ENCODE assay signal across 22 cellular contexts in genomic region chr14:38098074-38098846, GRCh38.
DNase-seq lines count a peak whose midpoint lies in the region; ATAC-seq, FAIRE-seq and TF ChIP-seq lines count a peak whose summit lies in the region.
"Had no signal": no experiment of that assay in that cellular context is flagged by ENCODE, and none has a peak within 500 bp of the region (broad histone marks: within the 10 kb centered on the region; RNA-seq: fewer than 3 reads in every experiment).

No MANE protein-coding gene starts in this region.

- no peaks in the 10 kb centered on the region for H3K27me3 ChIP-seq in Karpas-422 (ENCODE audit: low read length)
- no peaks in the 10 kb centered on the region for H3K27me3 ChIP-seq in bronchial epithelial cell (ENCODE audit: control insufficient read depth, insufficient read depth, low read length)
- H3K27me3 ChIP-seq in tibial nerve = no peaks in the 10 kb centered on the region
- H3K27me3 ChIP-seq: BLaER1, dorsolateral prefrontal cortex, gastrocnemius medialis, neutrophil, stomach had no signal

- H4K20me1 ChIP-seq in Karpas-422 (ENCODE audit: insufficient read depth, low read depth, low read length) = no peaks in the 10 kb centered on the region
- H4K20me1 ChIP-seq: BLaER1 had no signal

- no peak for TF ChIP-seq CTCF in AG09309 (IDR thresholded peaks at IDR 0.05; ENCODE audit: control insufficient read depth, insufficient read depth, low read depth, low read length, missing control alignments)
- no peak for TF ChIP-seq CTCF in bronchial epithelial cell (IDR thresholded peaks at IDR 0.05; ENCODE audit: insufficient read depth, low read length, severe bottlenecking)
- TF ChIP-seq CTCF in tibial nerve (IDR thresholded peaks at IDR 0.05) = no peak
- TF ChIP-seq CTCF in activated CD8-positive, alpha-beta T cell treated with anti-CD3 and anti-CD28 coated beads for 36 hours (IDR thresholded peaks at IDR 0.05) = no peak

- H3K9me3 Mint-ChIP-seq in activated CD8-positive, alpha-beta T cell treated with anti-CD3 and anti-CD28 coated beads for 36 hours = peaks cover 17% of the 10 kb centered on the region

- H3K4me1 ChIP-seq in Karpas-422 (ENCODE audit: low read length) (no peaks in the 10 kb centered on the region), tibial nerve (no peaks in the 10 kb centered on the region)
- H3K4me1 ChIP-seq: BLaER1, gastrocnemius medialis, stomach had no signal

- FAIRE-seq in bronchial epithelial cell (lab: Jason Lieb, UNC) = no peak
- no peak for FAIRE-seq in GM12891 (lab: Jason Lieb, UNC)
- FAIRE-seq: GM12892 had no signal

- H3K4me2 ChIP-seq in Karpas-422 (ENCODE audit: low read depth, low read length, poor library complexity, severe bottlenecking) = no peak overlapping the region
- H3K4me2 ChIP-seq: BLaER1 had no signal

- no peak for TF ChIP-seq EP300 in tibial nerve (IDR thresholded peaks at IDR 0.05)

- H3K27ac ChIP-seq in Karpas-422 (ENCODE audit: low read length) (no peak overlapping the region), tibial nerve (no peak overlapping the region)
- H3K27ac ChIP-seq: BLaER1, dorsolateral prefrontal cortex, gastrocnemius medialis, neutrophil, skin epidermis, stomach had no signal

- DNase-seq in AG09309 (ENCODE audit: low read depth) = peak; percentile 93
- no peak for DNase-seq in Karpas-422
- peak; percentile 42 for DNase-seq in bronchial epithelial cell (ENCODE audit: low read depth)
- peak; percentile 81 for DNase-seq in kidney tubule cell (ENCODE audit: low spot score)
- no peak for DNase-seq in tibial nerve (ENCODE audit: low spot score in 2 of 2)
- no peak for DNase-seq in GM12891 (ENCODE audit: insufficient read length, low spot score)
- DNase-seq in activated CD8-positive, alpha-beta T cell treated with anti-CD3 and anti-CD28 coated beads for 36 hours = no peak
- DNase-seq: amygdala, DMS79 treated with DMSO at 0.1 percent for 48 hours, dorsolateral prefrontal cortex, gastrocnemius medialis, immature natural killer cell, mesendoderm, NCI-H82, stomach had no signal

- no peaks in the 10 kb centered on the region for H3K79me2 ChIP-seq in Karpas-422 (ENCODE audit: low read length)

- H3K4me1 Mint-ChIP-seq in activated CD8-positive, alpha-beta T cell treated with anti-CD3 and anti-CD28 coated beads for 36 hours (ENCODE audit: low read depth) = peaks cover under 1% of the 10 kb centered on the region

- H3K9me3 ChIP-seq in Karpas-422 (ENCODE audit: low read length) (peaks cover 30% of the 10 kb centered on the region), tibial nerve (peaks cover 0 to 28% (median 3%) of the 10 kb centered on the region in 4 donors)
- H3K9me3 ChIP-seq: gastrocnemius medialis, neutrophil had no signal

- H3K4me3 ChIP-seq in AG09309 (ENCODE audit: control insufficient read depth, low read depth, low read length) = no peak overlapping the region
- no peak overlapping the region for H3K4me3 ChIP-seq in Karpas-422 (ENCODE audit: low read length)
- H3K4me3 ChIP-seq in bronchial epithelial cell (ENCODE audit: low read depth, low read length) = no peak overlapping the region
- no peak overlapping the region for H3K4me3 ChIP-seq in tibial nerve
- H3K4me3 ChIP-seq: BLaER1, dorsolateral prefrontal cortex, gastrocnemius medialis, skin epidermis, stomach had no signal

- H3K9ac ChIP-seq in Karpas-422 (ENCODE audit: low read length) = no peak overlapping the region
- H3K9ac ChIP-seq: BLaER1 had no signal

- peak overlapping the region; percentile 51; the same call in 1 of the 2 replicates for H2AFZ ChIP-seq in Karpas-422 (ENCODE audit: low read length)

- ATAC-seq in HG03139 (IDR thresholded peaks at IDR 0.05; ENCODE audit: unreplicated experiment) = no peak
- ATAC-seq in activated CD8-positive, alpha-beta T cell treated with anti-CD3 and anti-CD28 coated beads for 36 hours = no peak
- ATAC-seq: gastrocnemius medialis, HCT116, Right ventricle myocardium inferior had no signal

- TF ChIP-seq POLR2A in tibial nerve (IDR thresholded peaks at IDR 0.05) = no peak
- no peak for TF ChIP-seq POLR2A in GM12891 (IDR thresholded peaks at IDR 0.05; ENCODE audit: low read depth, low read length)

- intact Hi-C loops in activated CD8-positive, alpha-beta T cell treated with anti-CD3 and anti-CD28 coated beads for 36 hours (cut with micrococcal nuclease) = no loop called here

- H3K27me3 Mint-ChIP-seq in activated CD8-positive, alpha-beta T cell treated with anti-CD3 and anti-CD28 coated beads for 36 hours = no peaks in the 10 kb centered on the region

- no peak overlapping the region for H3K4me3 Mint-ChIP-seq in activated CD8-positive, alpha-beta T cell treated with anti-CD3 and anti-CD28 coated beads for 36 hours
- H3K4me3 Mint-ChIP-seq: immature natural killer cell had no signal

- POLR2A ChIA-PET in activated CD8-positive, alpha-beta T cell treated with anti-CD3 and anti-CD28 coated beads for 36 hours (lab: Charles Lee) = no interaction called here

- H3K9me2 ChIP-seq in Karpas-422 (replicated peaks; ENCODE audit: insufficient read depth, low read length) = no peaks in the 10 kb centered on the region

- no peaks in the 10 kb centered on the region; the same call in 1 of the 2 replicates for H3K36me3 ChIP-seq in Karpas-422 (ENCODE audit: insufficient read depth, low read length)
- no peaks in the 10 kb centered on the region for H3K36me3 ChIP-seq in bronchial epithelial cell (ENCODE audit: control insufficient read depth, insufficient read depth, low read length)
- no peaks in the 10 kb centered on the region for H3K36me3 ChIP-seq in tibial nerve
- H3K36me3 ChIP-seq: BLaER1, gastrocnemius medialis, neutrophil, stomach had no signal

- no peak overlapping the region for H3K27ac Mint-ChIP-seq in activated CD8-positive, alpha-beta T cell treated with anti-CD3 and anti-CD28 coated beads for 36 hours
- H3K27ac Mint-ChIP-seq: immature natural killer cell had no signal

- 83 to 86% methylated on average over 4 of the region's 4 CpGs for WGBS in tibial nerve, 2 donors

- CTCF ChIA-PET in activated CD8-positive, alpha-beta T cell treated with anti-CD3 and anti-CD28 coated beads for 36 hours (lab: Charles Lee) = interaction anchor here (1.0 kb wide), 1 partner anchor 16 kb away, joined by 3 read pairs; no protein-coding TSS in a partner anchor

- H3K36me3 Mint-ChIP-seq in activated CD8-positive, alpha-beta T cell treated with anti-CD3 and anti-CD28 coated beads for 36 hours (ENCODE audit: low read depth) = peaks cover under 1% of the 10 kb centered on the region

TF ChIP-seq in GM12891, 5 proteins besides CTCF, POLR2A, EP300 and RAD21:
- TF ChIP-seq PAX5 (IDR thresholded peaks at IDR 0.05; ENCODE audit: insufficient read depth, low read length, severe bottlenecking) (no peak), TAF1 (IDR thresholded peaks at IDR 0.05; ENCODE audit: low read depth, low read length) (no peak), SPI1 (IDR thresholded peaks at IDR 0.05; ENCODE audit: low read depth, low read length) (no peak), POLR2AphosphoS5 (IDR thresholded peaks at IDR 0.05; ENCODE audit: low read depth, low read length) (no peak)

Comparison
In these comparisons a context has a peak if more than half of its experiments do, and no peak if none do; other contexts are left out.
1. DNase-seq: peak in AG09309 (single experiment), bronchial epithelial cell (single experiment) and kidney tubule cell (single experiment); none in Karpas-422 (single experiment), tibial nerve (0 of 2), GM12891 (single experiment) and activated CD8-positive, alpha-beta T cell treated with anti-CD3 and anti-CD28 coated beads for 36 hours (single experiment).